ENCODE assay signal across 15 cellular contexts in genomic region chr15:23536659-23537058, GRCh38. TPM values are rescaled to one million over a fixed set of nuclear protein-coding genes. Genes with fewer than 3 reads are reported as not detected.
A peak's percentile ranks its signal among the peaks of the same experiment; 100 is the strongest.
DNase-seq lines count a peak whose midpoint lies in the region; ATAC-seq, FAIRE-seq and TF ChIP-seq lines count a peak whose summit lies in the region.
"Had no signal": no experiment of that assay in that cellular context is flagged by ENCODE, and none has a peak within 500 bp of the region (broad histone marks: within the 10 kb centered on the region; RNA-seq: fewer than 3 reads in every experiment).

No MANE protein-coding gene starts in this region.

- intact Hi-C loops in activated naive CD4-positive, alpha-beta T cell treated with anti-CD3 and anti-CD28 coated beads for 36 hours (cut with micrococcal nuclease), result no loop called here

- DNase-seq in activated naive CD4-positive, alpha-beta T cell treated with anti-CD3 and anti-CD28 coated beads for 36 hours, result no peak
- DNase-seq in NCI-H524 treated with DMSO at 0.1 percent for 48 hours (lab: John Stamatoyannopoulos, UW), result peak; percentile 64
- DNase-seq in bronchial epithelial cell (ENCODE audit: low read depth), result no peak
- no peak for DNase-seq in NCI-H1092 (lab: John Stamatoyannopoulos, UW)
- no peak for DNase-seq in activated CD4-positive, alpha-beta T cell treated with anti-CD3 and anti-CD28 coated beads, Interleukin-2, amount 10 ng/mL, durations not matched to agents 7 days and 5 days
- no peak for DNase-seq in activated T-cell treated with anti-CD3 and anti-CD28 coated beads, Interleukin-2, amount 50 U/mL, for 4 hours
- DNase-seq: 8988T; BE2C; Caco-2; CD8-positive, alpha-beta memory T cell; HCEC 1CT; HFFc6 had no signal

- POLR2A ChIA-PET in activated CD4-positive, alpha-beta T cell treated with anti-CD3 and anti-CD28 coated beads, Interleukin-2, amount 10 ng/mL, durations not matched to agents 7 days and 5 days (lab: Charles Lee), result no interaction called here

- no peak for ATAC-seq in activated T-cell treated with anti-CD3 and anti-CD28 coated beads, Interleukin-2, amount 50 U/mL, for 4 hours
- ATAC-seq: HepG2 had no signal

- CTCF ChIA-PET in activated naive CD4-positive, alpha-beta T cell treated with anti-CD3 and anti-CD28 coated beads for 36 hours (lab: Charles Lee), result interaction anchor here (0.5 kb wide), 1 partner anchor 1467 kb away, joined by 3 read pairs; no protein-coding TSS in a partner anchor
- CTCF ChIA-PET in activated CD4-positive, alpha-beta T cell treated with anti-CD3 and anti-CD28 coated beads, Interleukin-2, amount 10 ng/mL, durations not matched to agents 7 days and 5 days (lab: Charles Lee), result no interaction called here

- H3K27ac Mint-ChIP-seq in activated naive CD4-positive, alpha-beta T cell treated with anti-CD3 and anti-CD28 coated beads, Interleukin-2, amount 50 U/mL, for 24 hours, result peak overlapping the region; percentile 69
- H3K27ac Mint-ChIP-seq in activated naive CD4-positive, alpha-beta T cell treated with anti-CD3 and anti-CD28 coated beads for 36 hours, result no peak overlapping the region
- H3K27ac Mint-ChIP-seq in activated CD4-positive, alpha-beta T cell treated with anti-CD3 and anti-CD28 coated beads, Interleukin-2, amount 10 ng/mL, durations not matched to agents 7 days and 5 days, result no peak overlapping the region
- H3K27ac Mint-ChIP-seq: CD8-positive, alpha-beta memory T cell; HFFc6 had no signal

- peak; percentile 55 for FAIRE-seq in bronchial epithelial cell (lab: Jason Lieb, UNC)
- FAIRE-seq: HepG2, HTR-8/SVneo had no signal

- no peak overlapping the region for H3K4me3 Mint-ChIP-seq in activated naive CD4-positive, alpha-beta T cell treated with anti-CD3 and anti-CD28 coated beads, Interleukin-2, amount 50 U/mL, for 24 hours
- H3K4me3 Mint-ChIP-seq in activated naive CD4-positive, alpha-beta T cell treated with anti-CD3 and anti-CD28 coated beads for 36 hours, result no peak overlapping the region
- H3K4me3 Mint-ChIP-seq in activated CD4-positive, alpha-beta T cell treated with anti-CD3 and anti-CD28 coated beads, Interleukin-2, amount 10 ng/mL, durations not matched to agents 7 days and 5 days, result no peak overlapping the region
- no peak overlapping the region for H3K4me3 Mint-ChIP-seq in activated T-cell treated with anti-CD3 and anti-CD28 coated beads, Interleukin-2, amount 50 U/mL, for 4 hours
- H3K4me3 Mint-ChIP-seq: CD8-positive, alpha-beta memory T cell; HFFc6 had no signal

- no peaks in the 10 kb centered on the region for H3K36me3 ChIP-seq in bronchial epithelial cell (ENCODE audit: control insufficient read depth, insufficient read depth, low read length)
- H3K36me3 ChIP-seq: BE2C had no signal

- H3K4me3 ChIP-seq in bronchial epithelial cell (ENCODE audit: low read depth, low read length), result no peak overlapping the region

- H3K36me3 Mint-ChIP-seq in activated naive CD4-positive, alpha-beta T cell treated with anti-CD3 and anti-CD28 coated beads, Interleukin-2, amount 50 U/mL, for 24 hours, result no peaks in the 10 kb centered on the region
- H3K36me3 Mint-ChIP-seq in activated naive CD4-positive, alpha-beta T cell treated with anti-CD3 and anti-CD28 coated beads for 36 hours (ENCODE audit: low read depth), result no peaks in the 10 kb centered on the region
- H3K36me3 Mint-ChIP-seq in activated CD4-positive, alpha-beta T cell treated with anti-CD3 and anti-CD28 coated beads, Interleukin-2, amount 10 ng/mL, durations not matched to agents 7 days and 5 days (ENCODE audit: low read depth), result no peaks in the 10 kb centered on the region
- H3K36me3 Mint-ChIP-seq in activated T-cell treated with anti-CD3 and anti-CD28 coated beads, Interleukin-2, amount 50 U/mL, for 4 hours (ENCODE audit: insufficient read depth), result no peaks in the 10 kb centered on the region
- H3K36me3 Mint-ChIP-seq: CD8-positive, alpha-beta memory T cell had no signal

- H3K9me3 Mint-ChIP-seq in activated naive CD4-positive, alpha-beta T cell treated with anti-CD3 and anti-CD28 coated beads, Interleukin-2, amount 50 U/mL, for 24 hours, result peaks cover 8% of the 10 kb centered on the region
- peaks cover 1% of the 10 kb centered on the region for H3K9me3 Mint-ChIP-seq in activated naive CD4-positive, alpha-beta T cell treated with anti-CD3 and anti-CD28 coated beads for 36 hours
- H3K9me3 Mint-ChIP-seq in activated CD4-positive, alpha-beta T cell treated with anti-CD3 and anti-CD28 coated beads, Interleukin-2, amount 10 ng/mL, durations not matched to agents 7 days and 5 days, result peaks cover 6% of the 10 kb centered on the region
- H3K9me3 Mint-ChIP-seq in activated T-cell treated with anti-CD3 and anti-CD28 coated beads, Interleukin-2, amount 50 U/mL, for 4 hours, result peaks cover 6% of the 10 kb centered on the region

- H3K4me1 Mint-ChIP-seq in activated naive CD4-positive, alpha-beta T cell treated with anti-CD3 and anti-CD28 coated beads, Interleukin-2, amount 50 U/mL, for 24 hours, result no peaks in the 10 kb centered on the region
- H3K4me1 Mint-ChIP-seq in activated naive CD4-positive, alpha-beta T cell treated with anti-CD3 and anti-CD28 coated beads for 36 hours (ENCODE audit: low read depth), result no peaks in the 10 kb centered on the region
- H3K4me1 Mint-ChIP-seq in activated CD4-positive, alpha-beta T cell treated with anti-CD3 and anti-CD28 coated beads, Interleukin-2, amount 10 ng/mL, durations not matched to agents 7 days and 5 days, result peaks cover 2% of the 10 kb centered on the region
- no peaks in the 10 kb centered on the region for H3K4me1 Mint-ChIP-seq in activated T-cell treated with anti-CD3 and anti-CD28 coated beads, Interleukin-2, amount 50 U/mL, for 4 hours (ENCODE audit: low read depth)
- H3K4me1 Mint-ChIP-seq: CD8-positive, alpha-beta memory T cell had no signal

- TF ChIP-seq CTCF in bronchial epithelial cell (IDR thresholded peaks at IDR 0.05; ENCODE audit: insufficient read depth, low read length, severe bottlenecking), result no peak

- no peaks in the 10 kb centered on the region for H3K27me3 Mint-ChIP-seq in activated naive CD4-positive, alpha-beta T cell treated with anti-CD3 and anti-CD28 coated beads, Interleukin-2, amount 50 U/mL, for 24 hours
- no peaks in the 10 kb centered on the region for H3K27me3 Mint-ChIP-seq in activated naive CD4-positive, alpha-beta T cell treated with anti-CD3 and anti-CD28 coated beads for 36 hours (ENCODE audit: low read depth)
- no peaks in the 10 kb centered on the region for H3K27me3 Mint-ChIP-seq in activated CD4-positive, alpha-beta T cell treated with anti-CD3 and anti-CD28 coated beads, Interleukin-2, amount 10 ng/mL, durations not matched to agents 7 days and 5 days
- H3K27me3 Mint-ChIP-seq in activated T-cell treated with anti-CD3 and anti-CD28 coated beads, Interleukin-2, amount 50 U/mL, for 4 hours (ENCODE audit: low read depth), result no peaks in the 10 kb centered on the region

- no peaks in the 10 kb centered on the region for H3K27me3 ChIP-seq in bronchial epithelial cell (ENCODE audit: control insufficient read depth, insufficient read depth, low read length)
- H3K27me3 ChIP-seq: BE2C had no signal

RNA-seq across cellular contexts. Expression of gene MKRN3, which starts 28.8 kb away (rescaled TPM):
- total RNA-seq in activated naive CD4-positive, alpha-beta T cell treated with anti-CD3 and anti-CD28 coated beads for 36 hours, result 1 to 10 TPM; 2.5 to 3.2 TPM
- total RNA-seq in bronchial epithelial cell, result not detected in 2 replicates
- total RNA-seq in activated CD4-positive, alpha-beta T cell treated with anti-CD3 and anti-CD28 coated beads, Interleukin-2, amount 10 ng/mL, durations not matched to agents 7 days and 5 days, result 1 to 10 TPM; 2.9 to 3.4 TPM
- 1 to 10 TPM; 1.6 to 3.8 (median 2.1) TPM for total RNA-seq in activated T-cell treated with anti-CD3 and anti-CD28 coated beads, Interleukin-2, amount 50 U/mL, for 4 hours
